9 cellular contexts compared by ENCODE assay signal in genomic region chr9:99019523-99020331, GRCh38.
DNase-seq lines count a peak whose midpoint lies in the region; ATAC-seq, FAIRE-seq and TF ChIP-seq lines count a peak whose summit lies in the region.
"Had no signal": no experiment of that assay in that cellular context is flagged by ENCODE, and none has a peak within 500 bp of the region (broad histone marks: within the 10 kb centered on the region; RNA-seq: fewer than 3 reads in every experiment).

No MANE protein-coding gene starts in this region.

- no peak for TF ChIP-seq CTCF in fibroblast of mammary gland (conservative IDR thresholded peaks at IDR 0.05; ENCODE audit: control insufficient read depth, insufficient read depth, low read depth, low read length)

- peaks cover 4 to 12% of the 10 kb centered on the region in 2 experiments for H3K4me1 ChIP-seq in trophoblast cell (ENCODE audit: control insufficient read depth in 1 of 2, insufficient read depth in 2 of 2, low read length in 2 of 2)

- peak; percentile 92 for ATAC-seq in SK-N-SH treated with all-trans-retinoic acid at 6 μM for 48 hours
- ATAC-seq in HG02938 (IDR thresholded peaks at IDR 0.05; ENCODE audit: unreplicated experiment) = no peak
- ATAC-seq in GM18861 (IDR thresholded peaks at IDR 0.05; ENCODE audit: unreplicated experiment) = no peak

- no peak overlapping the region for H3K9ac ChIP-seq in trophoblast cell (ENCODE audit: low read length)

- H4K12ac ChIP-seq in trophoblast cell (ENCODE audit: low read depth, low read length) = no peak overlapping the region

- DNase-seq in EL (peak; percentile 96), fibroblast of mammary gland (ENCODE audit: low read depth) (peak; percentile 97), trophoblast cell (peak; percentile 68 to 96), SHP77 (lab: John Stamatoyannopoulos, UW) (no peak), GM12892 (ENCODE audit: insufficient read length) (no peak)
- DNase-seq: ovary had no signal

- no peak for FAIRE-seq in GM12892 (lab: Jason Lieb, UNC)

- H3K4ac ChIP-seq in trophoblast cell (ENCODE audit: low read depth, low read length) = peak overlapping the region; percentile 49

- H3K14ac ChIP-seq in trophoblast cell (ENCODE audit: low read length) = peak overlapping the region; percentile 76

- no peaks in the 10 kb centered on the region for H3K79me2 ChIP-seq in trophoblast cell (ENCODE audit: control insufficient read depth, insufficient read depth, low read length, poor library complexity)

- peaks cover 15% of the 10 kb centered on the region for H3K79me1 ChIP-seq in trophoblast cell (ENCODE audit: low read length)

- peak overlapping the region; percentile 74 for H2BK5ac ChIP-seq in trophoblast cell (ENCODE audit: low read depth, low read length, poor library complexity)

- no CpG with 5 or more reads among the region's 3 CpGs for WGBS in trophoblast cell (ENCODE audit: extremely low coverage, insufficient coverage, insufficient read length)

- peaks cover 10% of the 10 kb centered on the region for H3K9me3 ChIP-seq in trophoblast cell (ENCODE audit: insufficient read depth, low read depth, low read length)
- H3K9me3 ChIP-seq: ovary had no signal

- peak overlapping the region; percentile 53 for H4K8ac ChIP-seq in trophoblast cell (ENCODE audit: low read depth, low read length)

- TF ChIP-seq POLR2A in GM12892 (IDR thresholded peaks at IDR 0.05; ENCODE audit: low read depth, low read length) = no peak

- no peak overlapping the region for H2AFZ ChIP-seq in trophoblast cell (ENCODE audit: insufficient read depth, low read length, poor library complexity)

- no peaks in the 10 kb centered on the region for H3K36me3 ChIP-seq in trophoblast cell (ENCODE audit: control insufficient read depth in 1 of 2, insufficient read depth in 2 of 2, low read length in 2 of 2)
- H3K36me3 ChIP-seq: ovary had no signal

- H2AK5ac ChIP-seq in trophoblast cell (ENCODE audit: low read length) = peak overlapping the region; percentile 10

- no peak overlapping the region for H3K4me2 ChIP-seq in trophoblast cell (ENCODE audit: low read length)

- peak overlapping the region; percentile 85 for H2BK12ac ChIP-seq in trophoblast cell (ENCODE audit: low read length)

- H3K23ac ChIP-seq in trophoblast cell (ENCODE audit: low read length) = no peak overlapping the region

- no peaks in the 10 kb centered on the region for H3K27me3 ChIP-seq in trophoblast cell (ENCODE audit: insufficient read depth, low read length)
- H3K27me3 ChIP-seq: ovary had no signal

- H3K18ac ChIP-seq in trophoblast cell (ENCODE audit: low read length) = peak overlapping the region; percentile 66

- H3K4me3 ChIP-seq in fibroblast of mammary gland (ENCODE audit: control insufficient read depth, low read depth, low read length) (no peak overlapping the region), trophoblast cell (ENCODE audit: low read depth, low read length) (no peak overlapping the region)
- H3K4me3 ChIP-seq: ovary had no signal

- peak overlapping the region; percentile 93 for H4K91ac ChIP-seq in trophoblast cell (ENCODE audit: low read depth, low read length)

- H2BK120ac ChIP-seq in trophoblast cell (ENCODE audit: insufficient read depth, low read length, poor library complexity) = peak overlapping the region; percentile 81

- peak overlapping the region; percentile 36 for H3K27ac ChIP-seq in trophoblast cell (ENCODE audit: low read depth, low read length)
- H3K27ac ChIP-seq: ovary had no signal

TF ChIP-seq in SK-N-SH treated with all-trans-retinoic acid at 6 μM for 48 hours, 23 proteins besides CTCF, POLR2A, EP300 and RAD21:
- TF ChIP-seq CREB5 (CRISPR knock-in tag; IDR thresholded peaks at IDR 0.05; ENCODE audit: low read depth) = no peak; the same call in 1 of the 2 replicates
- TF ChIP-seq TOX (CRISPR knock-in tag; IDR thresholded peaks at IDR 0.05; ENCODE audit: borderline replicate concordance) = no peak
- no peak for TF ChIP-seq CSRNP3 (CRISPR knock-in tag; IDR thresholded peaks at IDR 0.05)
- TF ChIP-seq ZNF8 (CRISPR knock-in tag; IDR thresholded peaks at IDR 0.05) = no peak
- TF ChIP-seq ARNTL (CRISPR knock-in tag; IDR thresholded peaks at IDR 0.05; ENCODE audit: borderline replicate concordance, low read depth) = no peak
- TF ChIP-seq PPARA (CRISPR knock-in tag; IDR thresholded peaks at IDR 0.05; ENCODE audit: borderline replicate concordance) = no peak
- TF ChIP-seq TSHZ2 (CRISPR knock-in tag; IDR thresholded peaks at IDR 0.05) = no peak
- peak; percentile 74 for TF ChIP-seq ISL1 (CRISPR knock-in tag; IDR thresholded peaks at IDR 0.05)
- no peak for TF ChIP-seq ZNF565 (CRISPR knock-in tag; conservative IDR thresholded peaks at IDR 0.05; ENCODE audit: low read depth)
- TF ChIP-seq ZC3H10 (CRISPR knock-in tag; IDR thresholded peaks at IDR 0.05) = no peak; the same call in 1 of the 2 replicates
- 0 out of 2 replicates have a peak, but pooled peaks have one; percentile 11 for TF ChIP-seq TCF4 (CRISPR knock-in tag; IDR thresholded peaks at IDR 0.05; ENCODE audit: borderline replicate concordance)

Comparison
In these comparisons a context has a peak if more than half of its experiments do, and no peak if none do; other contexts are left out.
1. DNase-seq: peak in EL (single experiment), fibroblast of mammary gland (single experiment) and trophoblast cell (2 of 2); none in SHP77 (0 of 2) and GM12892 (single experiment).